ENCODE assay signal across 17 cellular contexts in the genomic region with DNA sequence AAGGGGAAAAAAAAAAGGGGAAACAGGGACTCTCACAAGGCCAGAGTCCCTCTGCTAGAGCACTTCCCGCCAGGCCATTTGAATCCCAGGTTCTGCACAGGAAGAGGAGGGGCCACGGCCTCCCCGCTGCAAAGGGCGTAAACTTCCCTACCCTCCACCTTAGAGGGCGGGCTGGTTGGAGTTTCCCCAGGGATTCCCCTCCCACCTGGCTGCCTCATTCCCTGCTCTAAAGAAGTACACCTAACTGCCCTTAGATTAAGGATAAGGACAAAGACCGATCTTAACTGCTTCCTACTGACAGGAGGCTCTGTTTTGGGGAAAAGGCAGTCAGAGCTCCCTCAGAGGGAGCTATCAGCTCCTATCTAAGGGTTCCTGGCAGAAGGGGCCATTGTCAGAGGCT.
A peak's percentile ranks its signal among the peaks of the same experiment; 100 is the strongest.
DNase-seq lines count a peak whose midpoint lies in the region; ATAC-seq and TF ChIP-seq lines count a peak whose summit lies in the region.
"Had no signal": no experiment of that assay in that cellular context is flagged by ENCODE, and none has a peak within 500 bp of the region (broad histone marks: within the 10 kb centered on the region; RNA-seq: fewer than 3 reads in every experiment).

No MANE protein-coding gene starts in this region.

- H3K27me3 ChIP-seq in BE2C (no peaks in the 10 kb centered on the region), SJSA1 (replicated peaks) (no peaks in the 10 kb centered on the region), lower lobe of right lung (ENCODE audit: low read depth) (no peaks in the 10 kb centered on the region)
- H3K27me3 ChIP-seq: neutrophil had no signal

- CTCF ChIA-PET in activated CD8-positive, alpha-beta T cell treated with anti-CD3 and anti-CD28 coated beads for 36 hours (lab: Charles Lee), result no interaction called here

- TF ChIP-seq CTCF in BE2C (IDR thresholded peaks at IDR 0.05; ENCODE audit: low read depth, low read length) (no peak), lower lobe of right lung (IDR thresholded peaks at IDR 0.05) (no peak)
- TF ChIP-seq CTCF in activated CD8-positive, alpha-beta T cell treated with anti-CD3 and anti-CD28 coated beads for 36 hours (IDR thresholded peaks at IDR 0.05), result no peak

- no peaks in the 10 kb centered on the region for H3K4me1 Mint-ChIP-seq in activated CD8-positive, alpha-beta T cell treated with anti-CD3 and anti-CD28 coated beads for 36 hours (ENCODE audit: low read depth)

- intact Hi-C loops in lower lobe of right lung (cut with DNase I), result no loop called here
- intact Hi-C loops in activated CD8-positive, alpha-beta T cell treated with anti-CD3 and anti-CD28 coated beads for 36 hours (cut with micrococcal nuclease), result no loop called here

- ATAC-seq in HG02588 (IDR thresholded peaks at IDR 0.05; ENCODE audit: unreplicated experiment) (peak; percentile 42), lower lobe of right lung (peak; percentile 49 to 51)
- no peak for ATAC-seq in activated CD8-positive, alpha-beta T cell treated with anti-CD3 and anti-CD28 coated beads for 36 hours
- ATAC-seq: stimulated activated naive CD8-positive, alpha-beta T cell treated with anti-CD3 and anti-CD28 coated beads, Interleukin-15, Interleukin-2, amounts not matched to agents 100 U/mL and 50 U/mL, for 24 hours had no signal

- no peaks in the 10 kb centered on the region for H3K36me3 Mint-ChIP-seq in activated CD8-positive, alpha-beta T cell treated with anti-CD3 and anti-CD28 coated beads for 36 hours (ENCODE audit: low read depth)

- POLR2A ChIA-PET in activated CD8-positive, alpha-beta T cell treated with anti-CD3 and anti-CD28 coated beads for 36 hours (lab: Charles Lee), result no interaction called here

- H3K9me3 ChIP-seq in BE2C (no peaks in the 10 kb centered on the region), SJSA1 (replicated peaks) (no peaks in the 10 kb centered on the region), lower lobe of right lung (no peaks in the 10 kb centered on the region)
- H3K9me3 ChIP-seq: neutrophil had no signal

- no peaks in the 10 kb centered on the region for H3K27me3 Mint-ChIP-seq in activated CD8-positive, alpha-beta T cell treated with anti-CD3 and anti-CD28 coated beads for 36 hours

- H3K36me3 ChIP-seq in BE2C, result no peaks in the 10 kb centered on the region
- H3K36me3 ChIP-seq in SJSA1, result no peaks in the 10 kb centered on the region
- H3K36me3 ChIP-seq in lower lobe of right lung, result no peaks in the 10 kb centered on the region
- H3K36me3 ChIP-seq: neutrophil had no signal

- DNase-seq in BE2C (peak; percentile 31), SJSA1 (ENCODE audit: low read depth in 1 of 2, low spot score in 2 of 2) (no peak), lower lobe of right lung (peak; percentile 63), kidney glomerular epithelial cell (lab: John Stamatoyannopoulos, UW) (no peak), NCI-H446 treated with DMSO at 0.1 percent for 48 hours (lab: John Stamatoyannopoulos, UW) (no peak), HuH-7.5 (ENCODE audit: low spot score) (no peak)
- no peak for DNase-seq in activated CD8-positive, alpha-beta T cell treated with anti-CD3 and anti-CD28 coated beads for 36 hours
- DNase-seq: activated CD4-positive, CD25-positive, alpha-beta regulatory T cell treated with anti-CD3 and anti-CD28 coated beads, Interleukin-2, amount 50 U/mL, for 72 hours; activated CD8-positive, alpha-beta memory T cell treated with anti-CD3 and anti-CD28 coated beads, Interleukin-2, amount 50 U/mL, for 48 hours; activated naive CD4-positive, alpha-beta T cell treated with anti-CD3 and anti-CD28 coated beads, Interleukin-2, amount 50 U/mL, for 16 hours; effector CD4-positive, alpha-beta T cell; mesenchymal stem cell; NCI-H2171 treated with DMSO at 0.1 percent for 48 hours; stimulated activated naive CD8-positive, alpha-beta T cell treated with anti-CD3 and anti-CD28 coated beads, Interleukin-15, Interleukin-2, amounts not matched to agents 100 U/mL and 50 U/mL, for 24 hours; T-helper 2 cell had no signal

- peaks cover 3% of the 10 kb centered on the region for H3K4me1 ChIP-seq in BE2C
- peaks cover 51% of the 10 kb centered on the region for H3K4me1 ChIP-seq in SJSA1 (replicated peaks)
- no peaks in the 10 kb centered on the region for H3K4me1 ChIP-seq in lower lobe of right lung

- H3K27ac ChIP-seq in SJSA1 (peak overlapping the region; percentile 44; the same call in 1 of the 2 replicates), lower lobe of right lung (no peak overlapping the region)
- H3K27ac ChIP-seq: neutrophil had no signal

- no peak overlapping the region for H3K27ac Mint-ChIP-seq in activated CD8-positive, alpha-beta T cell treated with anti-CD3 and anti-CD28 coated beads for 36 hours

- H3K4me3 ChIP-seq in BE2C (ENCODE audit: low read depth, low read length) (no peak overlapping the region), SJSA1 (no peak overlapping the region), lower lobe of right lung (no peak overlapping the region)

- H3K4me3 Mint-ChIP-seq in activated CD8-positive, alpha-beta T cell treated with anti-CD3 and anti-CD28 coated beads for 36 hours, result no peak overlapping the region

- no peaks in the 10 kb centered on the region for H3K9me3 Mint-ChIP-seq in activated CD8-positive, alpha-beta T cell treated with anti-CD3 and anti-CD28 coated beads for 36 hours

Comparison
In these comparisons a context has a peak if more than half of its experiments do, and no peak if none do; other contexts are left out.
1. DNase-seq: peak in BE2C (single experiment) and lower lobe of right lung (single experiment); none in SJSA1 (0 of 2), kidney glomerular epithelial cell (single experiment), activated CD8-positive, alpha-beta T cell treated with anti-CD3 and anti-CD28 coated beads for 36 hours (single experiment), NCI-H446 treated with DMSO at 0.1 percent for 48 hours (single experiment) and HuH-7.5 (single experiment).